ENCODE assay signal across 18 cellular contexts in the genomic region with DNA sequence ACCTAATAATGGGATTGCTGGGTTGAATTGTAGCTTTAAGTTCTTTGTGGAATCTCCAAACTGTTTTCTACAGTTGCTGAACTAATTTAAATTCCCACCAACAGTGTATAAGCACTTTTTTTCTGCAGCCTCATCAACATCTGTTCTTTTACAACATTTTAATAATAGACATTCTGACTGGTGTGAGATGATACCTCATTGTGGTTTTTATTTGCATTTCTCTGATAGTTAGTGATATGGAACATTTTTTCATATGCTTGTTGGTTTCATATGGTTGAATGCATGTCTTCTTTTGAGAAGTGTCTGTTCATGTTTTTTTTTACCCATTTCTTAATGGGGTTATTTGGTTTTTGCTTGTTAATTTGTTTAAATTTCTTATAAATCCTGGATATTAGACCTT.
DNase-seq lines count a peak whose midpoint lies in the region; ATAC-seq lines count a peak whose summit lies in the region.
"Had no signal": no experiment of that assay in that cellular context is flagged by ENCODE, and none has a peak within 500 bp of the region (broad histone marks: within the 10 kb centered on the region; RNA-seq: fewer than 3 reads in every experiment).

No MANE protein-coding gene starts in this region.

- no peak overlapping the region for H3K4me3 Mint-ChIP-seq in activated CD4-positive, alpha-beta T cell treated with anti-CD3 and anti-CD28 coated beads for 36 hours
- H3K4me3 Mint-ChIP-seq: IgD-negative memory B cell had no signal

- peaks cover 7% of the 10 kb centered on the region for H3K9me3 Mint-ChIP-seq in activated CD4-positive, alpha-beta T cell treated with anti-CD3 and anti-CD28 coated beads for 36 hours (ENCODE audit: low read depth)

- DNase-seq in NCI-H2171 treated with DMSO at 0.1 percent for 48 hours (lab: John Stamatoyannopoulos, UW) (peak; percentile 31), NCI-H2171 (lab: John Stamatoyannopoulos, UW) (no peak), hepatic stellate cell (ENCODE audit: low spot score) (no peak), middle frontal gyrus (ENCODE audit: extremely low spot score, low spot score) (no peak), DMS79 treated with DMSO at 0.1 percent for 48 hours (lab: John Stamatoyannopoulos, UW) (no peak)
- DNase-seq in activated CD4-positive, alpha-beta T cell treated with anti-CD3 and anti-CD28 coated beads for 36 hours = no peak
- DNase-seq: C1 segment of cervical spinal cord, GF-D8, GOT3, NCI-H1417 treated with DMSO at 0.1 percent for 48 hours, NCI-H1930, NCI-H510A, NCI-H82, Peyer's patch had no signal

- CTCF ChIA-PET in activated CD4-positive, alpha-beta T cell treated with anti-CD3 and anti-CD28 coated beads for 36 hours (lab: Charles Lee) = no interaction called here

- peak; percentile 52 for ATAC-seq in HG02885 (IDR thresholded peaks at IDR 0.05; ENCODE audit: poor library complexity, unreplicated experiment)
- peak; percentile 48 for ATAC-seq in HG03520 (IDR thresholded peaks at IDR 0.05; ENCODE audit: unreplicated experiment)
- ATAC-seq in activated CD4-positive, alpha-beta T cell treated with anti-CD3 and anti-CD28 coated beads for 36 hours = no peak
- ATAC-seq: Right ventricle myocardium inferior had no signal

- intact Hi-C loops in activated CD4-positive, alpha-beta T cell treated with anti-CD3 and anti-CD28 coated beads for 36 hours (cut with DNase I, micrococcal nuclease) = no loop called here

- no peaks in the 10 kb centered on the region for H3K4me1 Mint-ChIP-seq in activated CD4-positive, alpha-beta T cell treated with anti-CD3 and anti-CD28 coated beads for 36 hours
- H3K4me1 Mint-ChIP-seq: IgD-negative memory B cell had no signal

- no peaks in the 10 kb centered on the region for H3K27me3 Mint-ChIP-seq in activated CD4-positive, alpha-beta T cell treated with anti-CD3 and anti-CD28 coated beads for 36 hours
- H3K27me3 Mint-ChIP-seq: IgD-negative memory B cell had no signal

- no peak overlapping the region for H3K27ac Mint-ChIP-seq in activated CD4-positive, alpha-beta T cell treated with anti-CD3 and anti-CD28 coated beads for 36 hours
- H3K27ac Mint-ChIP-seq: IgD-negative memory B cell had no signal

- H3K36me3 Mint-ChIP-seq in activated CD4-positive, alpha-beta T cell treated with anti-CD3 and anti-CD28 coated beads for 36 hours (ENCODE audit: low read depth) = no peaks in the 10 kb centered on the region
- H3K36me3 Mint-ChIP-seq: IgD-negative memory B cell had no signal

- POLR2A ChIA-PET in activated CD4-positive, alpha-beta T cell treated with anti-CD3 and anti-CD28 coated beads for 36 hours (lab: Charles Lee) = no interaction called here
